In genomic region chr7:38153515-38153914, GRCh38 we compare ENCODE assay signal across 28 cellular contexts.
"Had no signal": no experiment of that assay in that cellular context is flagged by ENCODE, and none has a peak within 500 bp of the region (broad histone marks: within the 10 kb centered on the region; RNA-seq: fewer than 3 reads in every experiment).

No MANE protein-coding gene starts in this region.

- H3K9me3 ChIP-seq: psoas muscle, right lobe of liver, sigmoid colon, stomach, thoracic aorta, thyroid gland, upper lobe of left lung, vagina had no signal

- H3K27ac ChIP-seq: ovary, parathyroid adenoma, psoas muscle, right lobe of liver, sigmoid colon, stomach, thoracic aorta, thyroid gland, tibial nerve, upper lobe of left lung, vagina had no signal

- H3K79me2 ChIP-seq: parathyroid adenoma had no signal

- H3K27me3 Mint-ChIP-seq: progenitor cell of endocrine pancreas; stimulated activated naive B cell treated with anti-CD40 and anti-IgM and Interleukin-4, amounts not matched to agents 10 μg/mL and 1 μg/mL and 100 μg/mL, for 72 hours had no signal

- H2AFZ ChIP-seq: parathyroid adenoma had no signal

- H3K9me3 Mint-ChIP-seq: natural killer cell had no signal

- H3K36me3 Mint-ChIP-seq: natural killer cell; stimulated activated effector memory CD8-positive, alpha-beta T cell treated with anti-CD3 and anti-CD28 coated beads, Interleukin-12 subunit alpha, Interleukin-12 subunit beta, amount 100 ng/mL, for 72 hours had no signal

- DNase-seq: natural killer cell; nephron progenitor cell; occipital lobe; ovary; posterior cingulate gyrus; psoas muscle; right cardiac atrium; right lobe of liver; sigmoid colon; small intestine; stimulated activated CD4-positive, alpha-beta T cell treated with anti-CD3 and anti-CD28 coated beads, Interleukin-15, amount 100 ng/mL, for 24 hours; stimulated activated CD4-positive, alpha-beta T cell treated with anti-CD3 and anti-CD28 coated beads, Interleukin-2, amount 100 ng/mL, for 24 hours; stimulated activated CD4-positive, alpha-beta T cell treated with anti-CD3 and anti-CD28 coated beads, Interleukin-2, amount 100 ng/mL, for 48 hours; stimulated activated CD4-positive, alpha-beta T cell treated with anti-CD3 and anti-CD28 coated beads, Interleukin-4, amount 100 ng/mL, for 24 hours; stimulated activated naive B cell treated with anti-CD40 and anti-IgM and Interleukin-4, amounts not matched to agents 10 μg/mL and 1 μg/mL and 100 μg/mL, for 72 hours; stimulated activated naive CD4-positive, alpha-beta T cell treated with Interleukin-2 at 50 U/mL for 16 hours; stomach; thyroid gland; trophoblast cell; upper lobe of left lung had no signal

- H3K4me1 Mint-ChIP-seq: natural killer cell; nephron progenitor cell; neural crest cell; stimulated activated effector memory CD8-positive, alpha-beta T cell treated with anti-CD3 and anti-CD28 coated beads, Interleukin-12 subunit alpha, Interleukin-12 subunit beta, amount 100 ng/mL, for 72 hours; stimulated activated naive B cell treated with anti-CD40 and anti-IgM and Interleukin-4, amounts not matched to agents 10 μg/mL and 1 μg/mL and 100 μg/mL, for 72 hours had no signal

- H3K27me3 ChIP-seq: ovary, right lobe of liver, sigmoid colon, stomach, thyroid gland, tibial nerve, upper lobe of left lung, vagina had no signal

- H3K9ac ChIP-seq: parathyroid adenoma had no signal

- H3K36me3 ChIP-seq: ovary, right lobe of liver, sigmoid colon, stomach, thoracic aorta, thyroid gland, tibial nerve, upper lobe of left lung, vagina had no signal

- H3K4me3 ChIP-seq: ovary, psoas muscle, right lobe of liver, sigmoid colon, stomach, thoracic aorta, thyroid gland, tibial nerve, upper lobe of left lung, vagina had no signal

- H3K4me1 ChIP-seq: parathyroid adenoma, psoas muscle, right lobe of liver, sigmoid colon, stomach, thyroid gland, tibial nerve, upper lobe of left lung, vagina had no signal

- ATAC-seq: natural killer cell; psoas muscle; right cardiac atrium; right lobe of liver; stimulated activated effector memory CD8-positive, alpha-beta T cell treated with anti-CD3 and anti-CD28 coated beads, Interleukin-12 subunit alpha, Interleukin-12 subunit beta, amount 100 ng/mL, for 72 hours; stimulated activated naive B cell treated with anti-CD40 and anti-IgM and Interleukin-4, amounts not matched to agents 10 μg/mL and 1 μg/mL and 100 μg/mL, for 72 hours had no signal

- H3K27ac Mint-ChIP-seq: natural killer cell; nephron progenitor cell; progenitor cell of endocrine pancreas; stimulated activated effector memory CD8-positive, alpha-beta T cell treated with anti-CD3 and anti-CD28 coated beads, Interleukin-12 subunit alpha, Interleukin-12 subunit beta, amount 100 ng/mL, for 72 hours; stimulated activated naive B cell treated with anti-CD40 and anti-IgM and Interleukin-4, amounts not matched to agents 10 μg/mL and 1 μg/mL and 100 μg/mL, for 72 hours; stimulated activated naive CD8-positive, alpha-beta T cell treated with anti-CD3 and anti-CD28 coated beads, Interleukin-15, Interleukin-2, amounts not matched to agents 100 ng/mL and 50 ng/mL, for 24 hours had no signal

- H3K4me3 Mint-ChIP-seq: natural killer cell; nephron progenitor cell; neural crest cell; stimulated activated effector memory CD8-positive, alpha-beta T cell treated with anti-CD3 and anti-CD28 coated beads, Interleukin-12 subunit alpha, Interleukin-12 subunit beta, amount 100 ng/mL, for 72 hours; stimulated activated naive B cell treated with anti-CD40 and anti-IgM and Interleukin-4, amounts not matched to agents 10 μg/mL and 1 μg/mL and 100 μg/mL, for 72 hours; stimulated activated naive CD8-positive, alpha-beta T cell treated with anti-CD3 and anti-CD28 coated beads, Interleukin-15, Interleukin-2, amounts not matched to agents 100 ng/mL and 50 ng/mL, for 24 hours had no signal
